In the genomic region with DNA sequence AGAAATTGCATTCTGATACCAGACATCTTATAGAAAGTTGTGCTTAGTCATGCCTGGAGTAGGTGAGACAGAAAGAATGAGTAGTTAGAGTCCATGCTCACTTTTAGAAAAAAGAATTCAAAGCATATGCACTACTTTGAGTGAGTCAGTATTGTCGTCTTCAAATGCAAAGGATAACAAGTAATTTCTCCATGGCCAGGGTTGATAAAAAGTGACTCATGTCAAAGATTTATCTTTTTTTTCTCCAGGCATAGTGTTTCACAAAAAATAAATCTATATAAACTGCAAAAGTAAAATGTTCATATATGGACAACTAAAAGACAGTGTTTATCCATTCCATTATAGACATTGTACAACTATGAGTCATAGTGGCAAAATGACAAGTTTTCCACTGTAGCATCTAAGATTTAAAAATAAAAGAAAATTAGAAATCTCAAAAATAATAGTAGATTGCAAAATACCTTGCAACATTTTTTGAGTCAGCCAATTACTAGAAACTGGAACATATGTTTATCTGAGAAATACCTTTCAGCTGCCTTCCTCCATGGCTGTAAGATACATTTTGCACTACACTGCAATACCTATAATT, we compare ENCODE assay signal across 16 cellular contexts.
DNase-seq lines count a peak whose midpoint lies in the region; ATAC-seq and TF ChIP-seq lines count a peak whose summit lies in the region.
"Had no signal": no experiment of that assay in that cellular context is flagged by ENCODE, and none has a peak within 500 bp of the region (broad histone marks: within the 10 kb centered on the region; RNA-seq: fewer than 3 reads in every experiment).

No MANE protein-coding gene starts in this region.

- H3K36me3 ChIP-seq in PC-9 (ENCODE audit: low read depth), result no peaks in the 10 kb centered on the region
- H3K36me3 ChIP-seq in osteoblast (ENCODE audit: insufficient read depth, low read length), result no peaks in the 10 kb centered on the region
- no peaks in the 10 kb centered on the region for H3K36me3 ChIP-seq in left lung
- H3K36me3 ChIP-seq in CD8-positive, alpha-beta T cell (ENCODE audit: insufficient read depth, low read length), result no peaks in the 10 kb centered on the region
- H3K36me3 ChIP-seq: prostate gland had no signal

- H3K27ac ChIP-seq in PC-9 (peak overlapping the region; percentile 73), osteoblast (ENCODE audit: low read depth, low read length) (peak overlapping the region; percentile 42), left lung (no peak overlapping the region)
- H3K27ac ChIP-seq in CD8-positive, alpha-beta T cell (ENCODE audit: low read depth, low read length), result no peak overlapping the region
- H3K27ac ChIP-seq: HL-60, prostate gland, SK-N-MC had no signal

- peak overlapping the region; percentile 8; the same call in 1 of the 2 replicates for H3K4me2 ChIP-seq in PC-9
- H3K4me2 ChIP-seq in osteoblast (ENCODE audit: insufficient read depth, low read length), result no peak overlapping the region

- POLR2A ChIA-PET in PC-9 (lab: Charles Lee; ENCODE audit: unreplicated experiment), result no interaction called here
- POLR2A ChIA-PET in CD8-positive, alpha-beta T cell (lab: Charles Lee), result no interaction called here

- H3K36me3 Mint-ChIP-seq in CD8-positive, alpha-beta T cell, result no peaks in the 10 kb centered on the region

- peaks cover 17% of the 10 kb centered on the region for H3K4me1 ChIP-seq in PC-9 (replicated peaks; ENCODE audit: insufficient read depth)
- peaks cover 6% of the 10 kb centered on the region for H3K4me1 ChIP-seq in osteoblast (ENCODE audit: insufficient read depth, low read length)
- H3K4me1 ChIP-seq in left lung, result no peaks in the 10 kb centered on the region
- H3K4me1 ChIP-seq in CD8-positive, alpha-beta T cell (ENCODE audit: insufficient read depth, low read length), result no peaks in the 10 kb centered on the region
- H3K4me1 ChIP-seq: prostate gland had no signal

- no TSS peak for BruUV-seq in PC-9 (replicated peaks; lab: Mats Ljungman, UMichigan)

- H3K9me3 ChIP-seq in PC-9 (ENCODE audit: insufficient read depth, low read depth) (peaks cover 6% of the 10 kb centered on the region; the same call in 1 of the 2 replicates), osteoblast (ENCODE audit: low read depth, low read length) (peaks cover 2% of the 10 kb centered on the region), left lung (no peaks in the 10 kb centered on the region)
- H3K9me3 ChIP-seq in CD8-positive, alpha-beta T cell (ENCODE audit: low read length), result no peaks in the 10 kb centered on the region
- H3K9me3 ChIP-seq: prostate gland had no signal

- no peak overlapping the region for H3K4me3 Mint-ChIP-seq in CD8-positive, alpha-beta T cell
- H3K4me3 Mint-ChIP-seq: activated naive CD8-positive, alpha-beta T cell treated with anti-CD3 and anti-CD28 coated beads, Interleukin-2, amount 50 U/mL, for 24 hours; stimulated activated naive CD8-positive, alpha-beta T cell treated with anti-CD3 and anti-CD28 coated beads, Interleukin-15, amount 100 ng/mL, for 72 hours had no signal

- CTCF ChIA-PET in PC-9 (lab: Charles Lee), result no interaction called here
- CTCF ChIA-PET in CD8-positive, alpha-beta T cell (lab: Charles Lee), result no interaction called here

- H3K9me3 Mint-ChIP-seq in CD8-positive, alpha-beta T cell, result no peaks in the 10 kb centered on the region

- no peak overlapping the region for H3K27ac Mint-ChIP-seq in CD8-positive, alpha-beta T cell
- H3K27ac Mint-ChIP-seq: activated naive CD8-positive, alpha-beta T cell treated with anti-CD3 and anti-CD28 coated beads, Interleukin-2, amount 50 U/mL, for 24 hours; stimulated activated naive CD8-positive, alpha-beta T cell treated with anti-CD3 and anti-CD28 coated beads, Interleukin-15, amount 100 ng/mL, for 72 hours had no signal

- ATAC-seq in GM19351 (IDR thresholded peaks at IDR 0.05; ENCODE audit: unreplicated experiment) (no peak), left lung (no peak)
- ATAC-seq in CD8-positive, alpha-beta T cell, result no peak
- ATAC-seq: activated naive CD8-positive, alpha-beta T cell treated with anti-CD3 and anti-CD28 coated beads, Interleukin-2, amount 50 U/mL, for 24 hours; stimulated activated naive CD8-positive, alpha-beta T cell treated with anti-CD3 and anti-CD28 coated beads, Interleukin-15, amount 100 ng/mL, for 72 hours had no signal

- no peaks in the 10 kb centered on the region for H3K27me3 Mint-ChIP-seq in CD8-positive, alpha-beta T cell (ENCODE audit: low read depth)
- H3K27me3 Mint-ChIP-seq: activated naive CD8-positive, alpha-beta T cell treated with anti-CD3 and anti-CD28 coated beads, Interleukin-2, amount 50 U/mL, for 24 hours; stimulated activated naive CD8-positive, alpha-beta T cell treated with anti-CD3 and anti-CD28 coated beads, Interleukin-15, amount 100 ng/mL, for 72 hours had no signal

- peaks cover 10% of the 10 kb centered on the region; the same call in 1 of the 2 replicates for H3F3A ChIP-seq in PC-9 (ENCODE audit: insufficient read depth, low read depth)

- H2AFZ ChIP-seq in PC-9, result peak overlapping the region; percentile 56; the same call in 1 of the 2 replicates
- no peak overlapping the region for H2AFZ ChIP-seq in osteoblast (ENCODE audit: low read length)

- peak; percentile 95 for DNase-seq in EH (ENCODE audit: low read depth)
- DNase-seq in PC-9, result peak in 1 of 2 experiments; percentile 65
- peak; percentile 85 for DNase-seq in epithelial cell of esophagus (ENCODE audit: low read depth)
- DNase-seq in osteoblast (ENCODE audit: insufficient read length, low spot score, missing footprints), result no peak
- DNase-seq in left lung, result no peak
- DNase-seq in stimulated activated CD4-positive, alpha-beta T cell treated with anti-CD3 and anti-CD28 coated beads, Interleukin-4, amount 100 ng/mL, for 1 hour, result no peak
- DNase-seq in CD8-positive, alpha-beta T cell, result no peak
- DNase-seq: activated CD8-positive, alpha-beta memory T cell treated with anti-CD3 and anti-CD28 coated beads, Interleukin-2, amount 50 U/mL, for 48 hours; activated naive CD8-positive, alpha-beta T cell treated with anti-CD3 and anti-CD28 coated beads, Interleukin-2, amount 50 U/mL, for 24 hours; effector CD8-positive, alpha-beta T cell; NCI-H510A treated with DMSO at 0.1 percent for 48 hours; stimulated activated naive CD8-positive, alpha-beta T cell treated with anti-CD3 and anti-CD28 coated beads, Interleukin-15, amount 100 ng/mL, for 72 hours had no signal

- H3K4me3 ChIP-seq in PC-9 (no peak overlapping the region), epithelial cell of esophagus (ENCODE audit: low read length) (no peak overlapping the region), osteoblast (ENCODE audit: insufficient read depth, low read length) (no peak overlapping the region), left lung (no peak overlapping the region)
- no peak overlapping the region for H3K4me3 ChIP-seq in CD8-positive, alpha-beta T cell (ENCODE audit: low read depth, low read length)
- H3K4me3 ChIP-seq: prostate gland, SK-N-MC had no signal

- H3K79me2 ChIP-seq in PC-9 (ENCODE audit: low read depth), result no peaks in the 10 kb centered on the region
- no peaks in the 10 kb centered on the region for H3K79me2 ChIP-seq in osteoblast (ENCODE audit: insufficient read depth, low read length)

- intact Hi-C loops in PC-9 (cut with micrococcal nuclease; ENCODE audit: unreplicated experiment) (no loop called here), left lung (cut with DNase I) (no loop called here)
- intact Hi-C loops in CD8-positive, alpha-beta T cell (cut with DNase I, micrococcal nuclease), result no loop called here

- no peak for TF ChIP-seq CTCF in PC-9 (conservative IDR thresholded peaks at IDR 0.05)
- no peak for TF ChIP-seq CTCF in epithelial cell of esophagus (IDR thresholded peaks at IDR 0.05; ENCODE audit: insufficient read depth, low read depth, low read length, missing control alignments)
- no peak for TF ChIP-seq CTCF in osteoblast (IDR thresholded peaks at IDR 0.05; ENCODE audit: extremely low read depth, low read depth, low read length)
- TF ChIP-seq CTCF in left lung (IDR thresholded peaks at IDR 0.05), result no peak
- TF ChIP-seq CTCF in CD8-positive, alpha-beta T cell (IDR thresholded peaks at IDR 0.05), result no peak

- H3K27me3 ChIP-seq in PC-9 (ENCODE audit: insufficient read depth, low read depth), result no peaks in the 10 kb centered on the region
- no peaks in the 10 kb centered on the region for H3K27me3 ChIP-seq in osteoblast (ENCODE audit: insufficient read depth, low read length)
- H3K27me3 ChIP-seq in left lung, result no peaks in the 10 kb centered on the region
- H3K27me3 ChIP-seq in CD8-positive, alpha-beta T cell (ENCODE audit: insufficient read depth, low read length), result no peaks in the 10 kb centered on the region

- H4K20me1 ChIP-seq in PC-9 (ENCODE audit: insufficient read depth) (no peaks in the 10 kb centered on the region), osteoblast (ENCODE audit: insufficient read depth, low read length) (no peaks in the 10 kb centered on the region)

- no peaks in the 10 kb centered on the region for H3K9me2 ChIP-seq in PC-9 (ENCODE audit: insufficient read depth)

- no peaks in the 10 kb centered on the region for H3K4me1 Mint-ChIP-seq in CD8-positive, alpha-beta T cell (ENCODE audit: low read depth)
- H3K4me1 Mint-ChIP-seq: activated naive CD8-positive, alpha-beta T cell treated with anti-CD3 and anti-CD28 coated beads, Interleukin-2, amount 50 U/mL, for 24 hours; stimulated activated naive CD8-positive, alpha-beta T cell treated with anti-CD3 and anti-CD28 coated beads, Interleukin-15, amount 100 ng/mL, for 72 hours had no signal

Comparison
In these comparisons a context has a peak if more than half of its experiments do, and no peak if none do; other contexts are left out.
1. DNase-seq: peak in EH (single experiment) and epithelial cell of esophagus (single experiment); none in osteoblast (single experiment), left lung (0 of 2), stimulated activated CD4-positive, alpha-beta T cell treated with anti-CD3 and anti-CD28 coated beads, Interleukin-4, amount 100 ng/mL, for 1 hour (single experiment) and CD8-positive, alpha-beta T cell (0 of 7).
2. H3K27ac ChIP-seq: peak in PC-9 (single experiment) and osteoblast (single experiment); none in left lung (0 of 2) and CD8-positive, alpha-beta T cell (single experiment).